ENCODE assay signal across 9 cellular contexts in the genomic region with DNA sequence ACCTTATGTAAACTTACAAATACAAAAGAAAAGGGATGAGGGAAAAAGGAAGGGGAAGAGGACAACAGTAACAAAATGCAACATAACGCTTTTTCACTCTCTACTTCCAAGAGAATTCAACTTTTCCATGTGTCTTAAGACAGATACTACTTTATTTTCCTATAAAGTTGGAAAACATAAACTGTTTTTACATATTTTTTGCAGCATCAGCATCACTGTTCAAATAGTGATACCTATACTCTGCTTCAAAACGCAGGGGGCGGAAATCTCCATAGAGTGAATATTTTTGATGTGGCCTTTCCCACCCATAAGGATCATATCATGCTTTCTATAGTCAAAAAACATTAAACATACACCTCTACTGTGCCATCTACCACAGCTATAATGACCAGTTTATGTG.
"Had no signal": no experiment of that assay in that cellular context is flagged by ENCODE, and none has a peak within 500 bp of the region (broad histone marks: within the 10 kb centered on the region; RNA-seq: fewer than 3 reads in every experiment).

No MANE protein-coding gene starts in this region.

- H3K9me3 Mint-ChIP-seq: GM23338 had no signal

- H3K27me3 Mint-ChIP-seq: IgD-negative memory B cell had no signal

- DNase-seq: HFFc6, KG1 had no signal

- H3K9me3 ChIP-seq: HAP-1 had no signal

- ATAC-seq: GM23338, HCT116 had no signal

- H2AFZ ChIP-seq: GM23338 had no signal

- H3K4me3 Mint-ChIP-seq: GM23338, HFFc6, IgD-negative memory B cell had no signal

- H3K4me3 ChIP-seq: GM23338, HAP-1 had no signal

- H3K4me2 ChIP-seq: GM23338 had no signal

- H3K27ac ChIP-seq: HL-60 had no signal

- H3K27ac Mint-ChIP-seq: GM23338, HFFc6, IgD-negative memory B cell had no signal

- H3K4me1 Mint-ChIP-seq: GM23338, IgD-negative memory B cell had no signal

- FAIRE-seq: H1, H54 had no signal
